In genomic region chr5:23012842-23013241, GRCh38 we compare ENCODE assay signal across 10 cellular contexts.
A peak's percentile ranks its signal among the peaks of the same experiment; 100 is the strongest.
DNase-seq lines count a peak whose midpoint lies in the region; ATAC-seq, FAIRE-seq and TF ChIP-seq lines count a peak whose summit lies in the region.
"Had no signal": no experiment of that assay in that cellular context is flagged by ENCODE, and none has a peak within 500 bp of the region (broad histone marks: within the 10 kb centered on the region; RNA-seq: fewer than 3 reads in every experiment).

No MANE protein-coding gene starts in this region.

- WGBS in liver, result 18% methylated on average over 5 of the region's 5 CpGs

- ATAC-seq in HG03378 (IDR thresholded peaks at IDR 0.05; ENCODE audit: unreplicated experiment), result no peak
- ATAC-seq: mucosa of descending colon had no signal

- peaks cover 3% of the 10 kb centered on the region; the same call in 1 of the 2 replicates for H3F3A ChIP-seq in SU-DHL-6 (ENCODE audit: insufficient read depth)

- H3K9me2 ChIP-seq in SU-DHL-6 (replicated peaks; ENCODE audit: insufficient read depth, low read length), result no peaks in the 10 kb centered on the region

- no peaks in the 10 kb centered on the region for H3K4me1 ChIP-seq in CD8-positive, alpha-beta memory T cell (ENCODE audit: insufficient read depth, low read length)
- H3K4me1 ChIP-seq in HEK293 (ENCODE audit: control insufficient read depth, insufficient read depth, low read length), result no peaks in the 10 kb centered on the region
- peaks cover 0 to 10% (median 6%) of the 10 kb centered on the region in 4 donors for H3K4me1 ChIP-seq in liver (ENCODE audit: control insufficient read depth in 4 of 4, insufficient read depth in 4 of 4, low read length in 3 of 4)

- H3K4me2 ChIP-seq in SU-DHL-6 (ENCODE audit: low read depth, low read length, poor library complexity, severe bottlenecking), result peak overlapping the region; percentile 97

- TF ChIP-seq RAD21 in liver (IDR thresholded peaks at IDR 0.05), result no peak

- H3K9me3 ChIP-seq in CD8-positive, alpha-beta memory T cell (ENCODE audit: low read length), result peaks cover 3% of the 10 kb centered on the region
- H3K9me3 ChIP-seq in HEK293 (ENCODE audit: control insufficient read depth, insufficient read depth, low read depth, low read length) (no peaks in the 10 kb centered on the region), SU-DHL-6 (ENCODE audit: insufficient read depth, low read length) (no peaks in the 10 kb centered on the region), liver (ENCODE audit: control insufficient read depth in 4 of 4, low read length in 3 of 4) (no peaks in the 10 kb centered on the region)
- H3K9me3 ChIP-seq: mucosa of descending colon had no signal

- POLR2A ChIA-PET in CD8-positive, alpha-beta memory T cell (lab: Charles Lee), result no interaction called here
- POLR2A ChIA-PET in HEK293 (lab: Yijun Ruan, JAX), result interaction anchor here (0.7 kb wide), 1 partner anchor 60 kb away, joined by 3 read pairs; no protein-coding TSS in a partner anchor

- H3K36me3 Mint-ChIP-seq in CD8-positive, alpha-beta memory T cell, result no peaks in the 10 kb centered on the region

- H3K79me2 ChIP-seq in SU-DHL-6 (ENCODE audit: insufficient read depth, low read length), result no peaks in the 10 kb centered on the region

- H3K27me3 ChIP-seq in CD8-positive, alpha-beta memory T cell (ENCODE audit: insufficient read depth, low read length, poor library complexity, severe bottlenecking), result no peaks in the 10 kb centered on the region
- H3K27me3 ChIP-seq in SU-DHL-6 (ENCODE audit: low read length) (no peaks in the 10 kb centered on the region), liver (ENCODE audit: control insufficient read depth in 4 of 4, insufficient read depth in 4 of 4, low read length in 3 of 4) (no peaks in the 10 kb centered on the region)

- TF ChIP-seq POLR2A in GM12892 (IDR thresholded peaks at IDR 0.05; ENCODE audit: low read depth, low read length), result no peak

- no peaks in the 10 kb centered on the region for H3K4me1 Mint-ChIP-seq in CD8-positive, alpha-beta memory T cell

- peak overlapping the region; percentile 49 to 87 (median 78) for H3K4me3 Mint-ChIP-seq in CD8-positive, alpha-beta memory T cell

- DNase-seq in CD8-positive, alpha-beta memory T cell, result no peak
- no peak for DNase-seq in iPS-NIHi11 (ENCODE audit: low spot score)
- no peak for DNase-seq in effector CD4-positive, alpha-beta T cell
- DNase-seq in GM12892 (ENCODE audit: insufficient read length), result no peak
- DNase-seq: mucosa of descending colon had no signal

- no peak overlapping the region for H3K27ac ChIP-seq in CD8-positive, alpha-beta memory T cell (ENCODE audit: low read depth, low read length)
- no peak overlapping the region for H3K27ac ChIP-seq in HEK293 (ENCODE audit: extremely low read depth, low read depth, low read length)
- H3K27ac ChIP-seq in SU-DHL-6 (ENCODE audit: low read depth, low read length), result peak overlapping the region; percentile 70
- peak overlapping the region; percentile 71 to 76 for H3K27ac ChIP-seq in liver (ENCODE audit: low read depth in 1 of 2, low read length in 2 of 2)
- H3K27ac ChIP-seq: epithelial cell of prostate had no signal

- peak overlapping the region in 3 of 8 donors; percentile 51 to 73 (median 63) for H3K27ac Mint-ChIP-seq in CD8-positive, alpha-beta memory T cell

- H3K9me3 Mint-ChIP-seq in CD8-positive, alpha-beta memory T cell, result peaks cover 0 to 12% (median 3%) of the 10 kb centered on the region in 5 donors

- TF ChIP-seq CTCF in HEK293 (tag by site-specific recombination; IDR thresholded peaks at IDR 0.05) (no peak), SU-DHL-6 (IDR thresholded peaks at IDR 0.05; ENCODE audit: insufficient read depth, low read length, poor library complexity, severe bottlenecking) (no peak), liver (IDR thresholded peaks at IDR 0.05; ENCODE audit: low read depth, low read length, missing input control) (no peak)

- CTCF ChIA-PET in CD8-positive, alpha-beta memory T cell (lab: Charles Lee), result no interaction called here
- CTCF ChIA-PET in HEK293 (lab: Yijun Ruan, JAX), result interaction anchor here (0.7 kb wide), 1 partner anchor 657 kb away, joined by 4 read pairs; no protein-coding TSS in a partner anchor

- no peak overlapping the region for H3K4me3 ChIP-seq in CD8-positive, alpha-beta memory T cell (ENCODE audit: low read length)
- no peak overlapping the region for H3K4me3 ChIP-seq in HEK293 (ENCODE audit: low read depth, low read length)
- peak overlapping the region; percentile 44 for H3K4me3 ChIP-seq in SU-DHL-6 (ENCODE audit: insufficient read depth, low read length, poor library complexity, severe bottlenecking)
- peak overlapping the region; percentile 64 to 76 (median 71) for H3K4me3 ChIP-seq in liver (ENCODE audit: low read depth in 1 of 3, low read length in 3 of 3)
- H3K4me3 ChIP-seq: mucosa of descending colon had no signal

- no peaks in the 10 kb centered on the region for H3K36me3 ChIP-seq in CD8-positive, alpha-beta memory T cell (ENCODE audit: insufficient read depth, low read length)
- no peaks in the 10 kb centered on the region for H3K36me3 ChIP-seq in HEK293 (ENCODE audit: control insufficient read depth in 2 of 2, insufficient read depth in 1 of 2, low read length in 2 of 2)
- H3K36me3 ChIP-seq in SU-DHL-6 (ENCODE audit: low read length), result no peaks in the 10 kb centered on the region
- no peaks in the 10 kb centered on the region for H3K36me3 ChIP-seq in liver (ENCODE audit: control insufficient read depth in 4 of 4, insufficient read depth in 3 of 4, low read depth in 1 of 4, low read length in 3 of 4)

- H4K20me1 ChIP-seq in SU-DHL-6 (ENCODE audit: low read depth, low read length), result no peaks in the 10 kb centered on the region

- peak overlapping the region; percentile 36 for H3K9ac ChIP-seq in SU-DHL-6 (ENCODE audit: low read length)
- peak overlapping the region; percentile 72 to 94 for H3K9ac ChIP-seq in liver (ENCODE audit: low read depth in 1 of 2, low read length in 2 of 2)

- peak overlapping the region; percentile 76 for H2AFZ ChIP-seq in SU-DHL-6 (ENCODE audit: low read depth, low read length, severe bottlenecking)

- no peak for FAIRE-seq in GM12892 (lab: Jason Lieb, UNC)

- H3K27me3 Mint-ChIP-seq in CD8-positive, alpha-beta memory T cell, result no peaks in the 10 kb centered on the region

TF ChIP-seq in HEK293, 187 proteins besides CTCF, POLR2A, EP300 and RAD21:
- TF ChIP-seq PRDM1 (tag by site-specific recombination; IDR thresholded peaks at IDR 0.05) (peak; percentile 76), GFI1B (tag by site-specific recombination; IDR thresholded peaks at IDR 0.05) (no peak)

TF ChIP-seq in liver, 16 proteins besides CTCF, POLR2A, EP300 and RAD21:
- TF ChIP-seq YY1 (IDR thresholded peaks at IDR 0.05) (peak; percentile 10), NR2F2 (IDR thresholded peaks at IDR 0.05) (no peak), RXRA (IDR thresholded peaks at IDR 0.05) (no peak)

Comparison
In these comparisons a context has a peak if more than half of its experiments do, and no peak if none do; other contexts are left out.
1. H3K27ac ChIP-seq: peak in SU-DHL-6 (single experiment) and liver (2 of 2); none in CD8-positive, alpha-beta memory T cell (single experiment) and HEK293 (single experiment).
2. H3K4me3 ChIP-seq: peak in SU-DHL-6 (single experiment) and liver (3 of 3); none in CD8-positive, alpha-beta memory T cell (single experiment) and HEK293 (single experiment).